Comparison of ENCODE assay signal across 20 cellular contexts in the genomic region with DNA sequence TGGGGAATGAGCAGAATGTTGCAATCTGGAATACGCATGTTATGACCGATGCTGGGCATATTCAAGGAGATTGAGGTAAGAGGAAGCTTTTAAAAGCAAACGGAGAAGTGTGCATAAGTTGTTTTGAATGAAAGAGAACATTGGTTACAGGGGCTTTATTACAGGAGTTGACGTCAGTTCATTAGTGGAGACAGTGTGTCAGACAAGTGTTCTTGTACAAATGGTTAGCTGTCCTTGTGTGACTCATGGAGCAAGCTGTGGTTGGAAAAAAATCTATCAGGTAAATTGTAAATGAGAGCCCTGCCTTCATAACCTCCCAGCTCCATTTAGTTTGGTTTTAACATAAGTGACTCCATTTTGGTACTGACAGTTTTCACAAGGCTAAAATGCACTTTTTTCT.
"Had no signal": no experiment of that assay in that cellular context is flagged by ENCODE, and none has a peak within 500 bp of the region (broad histone marks: within the 10 kb centered on the region; RNA-seq: fewer than 3 reads in every experiment).

No MANE protein-coding gene starts in this region.

- H3K36me3 ChIP-seq: colonic mucosa, pancreas, tibial nerve had no signal

- ATAC-seq: foreskin keratinocyte; left colon; left ventricle myocardium superior; right cardiac atrium; stimulated activated effector memory CD8-positive, alpha-beta T cell treated with anti-CD3 and anti-CD28 coated beads, Interleukin-12 subunit alpha, Interleukin-12 subunit beta, amount 100 ng/mL, for 72 hours had no signal

- H3K27ac ChIP-seq: colonic mucosa, foreskin keratinocyte, hepatocyte, pancreas, testis, tibial nerve had no signal

- H3K4me3 ChIP-seq: colonic mucosa, hepatocyte, lung, pancreas, smooth muscle cell, testis, tibial nerve had no signal

- H3K9me3 ChIP-seq: colonic mucosa, pancreas, testis, tibial nerve had no signal

- H3K4me1 ChIP-seq: colonic mucosa, foreskin keratinocyte, pancreas, testis, tibial nerve had no signal

- H3K27me3 ChIP-seq: colonic mucosa, foreskin keratinocyte, hepatocyte, pancreas, testis, tibial nerve had no signal

- DNase-seq: colonic mucosa; dermis blood vessel endothelial cell; erythroblast; head of caudate nucleus; left colon; left ventricle myocardium superior; mesendoderm; naive B cell; occipital lobe; pancreas; right cardiac atrium; stimulated activated CD4-positive, alpha-beta T cell treated with anti-CD3 and anti-CD28 coated beads, Interleukin-4, amount 100 ng/mL, for 1 hour; stimulated activated CD8-positive, alpha-beta memory T cell treated with anti-CD3 and anti-CD28 coated beads, Interleukin-4, amount 100 ng/mL, for 48 hours; testis had no signal
